In the genomic region with DNA sequence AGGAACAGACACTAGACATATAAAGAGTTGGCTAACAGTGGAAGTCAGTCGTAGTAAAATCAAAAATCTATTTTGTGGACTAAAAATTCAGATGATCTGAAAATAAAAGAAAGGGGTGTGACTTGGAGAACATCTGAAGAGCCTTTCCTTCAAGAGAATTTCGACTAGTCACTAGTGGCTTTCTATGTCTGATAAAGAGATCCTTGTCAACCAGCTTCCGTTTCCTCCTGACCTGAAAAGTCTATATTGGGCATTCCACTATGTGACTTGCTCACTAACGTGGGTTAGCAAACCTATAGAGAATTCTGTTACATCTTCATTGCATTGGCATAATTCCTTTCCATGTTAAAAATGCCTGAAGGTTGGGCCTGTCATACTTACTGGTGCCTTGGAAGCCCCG, we compare ENCODE assay signal across 14 cellular contexts.
"Had no signal": no experiment of that assay in that cellular context is flagged by ENCODE, and none has a peak within 500 bp of the region (broad histone marks: within the 10 kb centered on the region; RNA-seq: fewer than 3 reads in every experiment).

No MANE protein-coding gene starts in this region.

- H3K27ac Mint-ChIP-seq: activated naive CD4-positive, alpha-beta T cell treated with anti-CD3 and anti-CD28 coated beads, Interleukin-2, amount 10 ng/mL, durations not matched to agents 7 days and 5 days; nephron; stimulated activated naive CD8-positive, alpha-beta T cell treated with anti-CD3 and anti-CD28 coated beads, Interleukin-15, Interleukin-2, amounts not matched to agents 100 ng/mL and 50 ng/mL, for 24 hours had no signal

- H3K27me3 ChIP-seq: esophagus muscularis mucosa had no signal

- H3K27ac ChIP-seq: VCaP had no signal

- DNase-seq: activated CD4-positive, alpha-beta T cell treated with anti-CD3 and anti-CD28 coated beads, Interleukin-2, amount 50 U/mL, for 48 hours; activated naive CD4-positive, alpha-beta T cell treated with anti-CD3 and anti-CD28 coated beads, Interleukin-2, amount 10 ng/mL, durations not matched to agents 7 days and 5 days; caudate nucleus; glutamatergic neuron; nucleus accumbens; posterior cingulate gyrus; retina; stimulated activated CD4-positive, alpha-beta T cell treated with anti-CD3 and anti-CD28 coated beads, Interleukin-4, amount 100 ng/mL, for 4 hours; stimulated activated CD8-positive, alpha-beta memory T cell treated with anti-CD3 and anti-CD28 coated beads, Interleukin-4, amount 100 ng/mL, for 48 hours; T-helper 9 cell had no signal

- H3K9me3 ChIP-seq: esophagus muscularis mucosa had no signal

- H3K4me3 ChIP-seq: esophagus muscularis mucosa had no signal

- H3K4me3 Mint-ChIP-seq: activated naive CD4-positive, alpha-beta T cell treated with anti-CD3 and anti-CD28 coated beads, Interleukin-2, amount 10 ng/mL, durations not matched to agents 7 days and 5 days; nephron; stimulated activated naive CD8-positive, alpha-beta T cell treated with anti-CD3 and anti-CD28 coated beads, Interleukin-15, Interleukin-2, amounts not matched to agents 100 ng/mL and 50 ng/mL, for 24 hours had no signal

- H3K27me3 Mint-ChIP-seq: activated naive CD4-positive, alpha-beta T cell treated with anti-CD3 and anti-CD28 coated beads, Interleukin-2, amount 10 ng/mL, durations not matched to agents 7 days and 5 days; stimulated activated naive CD8-positive, alpha-beta T cell treated with anti-CD3 and anti-CD28 coated beads, Interleukin-15, Interleukin-2, amounts not matched to agents 100 ng/mL and 50 ng/mL, for 24 hours had no signal
